In the genomic region with DNA sequence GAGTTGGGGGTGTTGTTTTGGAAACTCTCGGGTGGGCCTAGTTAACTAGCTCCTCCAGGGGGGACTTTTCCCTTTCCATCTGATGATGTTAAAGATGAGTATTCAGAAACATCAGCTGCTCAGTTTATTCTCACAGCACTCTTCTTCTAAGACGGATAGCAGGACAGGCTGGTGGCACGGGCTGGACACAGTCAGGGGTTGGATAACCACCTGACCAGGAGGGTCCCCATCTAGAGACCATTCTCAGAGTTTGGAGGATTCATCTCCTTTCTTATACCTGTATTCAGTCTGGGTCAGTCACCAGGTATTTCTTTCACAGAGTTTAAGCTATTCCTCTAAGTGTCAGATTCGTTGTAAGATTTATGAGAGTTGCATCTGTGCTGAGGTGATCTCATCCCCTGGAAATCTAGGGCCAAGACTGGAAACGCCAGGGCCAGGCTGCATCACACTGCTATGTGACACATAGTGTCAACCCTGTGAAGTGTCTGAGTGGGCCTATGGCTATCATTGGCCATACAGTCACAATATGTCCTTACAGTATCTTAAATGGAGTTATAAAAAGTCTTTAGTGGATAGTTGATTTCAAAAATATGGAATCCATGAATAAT, we compare ENCODE assay signal across 27 cellular contexts.
A peak's percentile ranks its signal among the peaks of the same experiment; 100 is the strongest.
DNase-seq lines count a peak whose midpoint lies in the region; ATAC-seq, FAIRE-seq and TF ChIP-seq lines count a peak whose summit lies in the region.
"Had no signal": no experiment of that assay in that cellular context is flagged by ENCODE, and none has a peak within 500 bp of the region (broad histone marks: within the 10 kb centered on the region; RNA-seq: fewer than 3 reads in every experiment).

No MANE protein-coding gene starts in this region.

- no peak for ATAC-seq in upper lobe of right lung
- ATAC-seq: activated CD8-positive, alpha-beta T cell treated with anti-CD3 and anti-CD28 coated beads, Interleukin-2, amount 10 ng/mL, durations not matched to agents 7 days and 5 days; HepG2; stimulated activated memory B cell treated with anti-CD40 and anti-IgM and Interleukin-4, amounts not matched to agents 10 μg/mL and 1 μg/mL and 100 μg/mL, for 72 hours; T-cell had no signal

- DNase-seq in SJCRH30 (peak; percentile 27 to 34), glomerular visceral epithelial cell (ENCODE audit: extremely low spot score) (peak; percentile 6), urothelium cell line (ENCODE audit: low spot score) (peak; percentile 56), amygdala (lab: John Stamatoyannopoulos, UW) (no peak), upper lobe of right lung (no peak), NCI-H510A treated with DMSO at 0.1 percent for 48 hours (lab: John Stamatoyannopoulos, UW) (no peak)
- DNase-seq: activated CD8-positive, alpha-beta T cell treated with anti-CD3 and anti-CD28 coated beads, Interleukin-2, amount 10 ng/mL, durations not matched to agents 7 days and 5 days; activated gamma-delta T cell; activated T-cell treated with anti-CD3 and anti-CD28 coated beads for 4 hours; CD4-positive, CD25-positive, alpha-beta regulatory T cell; head of caudate nucleus; NCI-H1092 treated with DMSO at 0.1 percent for 48 hours; NCI-H2081; OCI-M1; SHP77; stimulated activated CD4-positive, alpha-beta T cell treated with anti-CD3 and anti-CD28 coated beads, Interleukin-2, amount 100 ng/mL, for 48 hours; T-cell had no signal

- H3K36me3 ChIP-seq in HEK293 (ENCODE audit: control insufficient read depth in 2 of 2, insufficient read depth in 1 of 2, low read length in 2 of 2), result no peaks in the 10 kb centered on the region
- H3K36me3 ChIP-seq in SJCRH30, result no peaks in the 10 kb centered on the region
- no peaks in the 10 kb centered on the region for H3K36me3 ChIP-seq in upper lobe of right lung
- H3K36me3 ChIP-seq: HAP-1, neutrophil, suprapubic skin, vagina had no signal

- POLR2A ChIA-PET in HEK293 (lab: Yijun Ruan, JAX), result no interaction called here

- TF ChIP-seq CTCF in HEK293 (tag by site-specific recombination; IDR thresholded peaks at IDR 0.05) (no peak), upper lobe of right lung (IDR thresholded peaks at IDR 0.05) (no peak)

- H3K27me3 ChIP-seq in SJCRH30 (no peaks in the 10 kb centered on the region), upper lobe of right lung (no peaks in the 10 kb centered on the region)
- H3K27me3 ChIP-seq: neutrophil, suprapubic skin, vagina had no signal

- H3K27ac ChIP-seq in HEK293 (ENCODE audit: extremely low read depth, low read depth, low read length) (no peak overlapping the region), SJCRH30 (no peak overlapping the region), upper lobe of right lung (no peak overlapping the region)
- H3K27ac ChIP-seq: HL-60, neutrophil, suprapubic skin, vagina had no signal

- H3K4me3 ChIP-seq in HEK293 (ENCODE audit: low read depth, low read length) (no peak overlapping the region), SJCRH30 (no peak overlapping the region), upper lobe of right lung (no peak overlapping the region)
- H3K4me3 ChIP-seq: HAP-1, suprapubic skin, vagina had no signal

- CTCF ChIA-PET in HEK293 (lab: Yijun Ruan, JAX), result interaction anchor here (0.6 to 1.8 kb wide), 7 partner anchors 9 to 212 kb away, joined by 3 to 8 read pairs (median 4); no protein-coding TSS in a partner anchor

- intact Hi-C loops in upper lobe of right lung (cut with DNase I), result no loop called here

- H3K4me1 ChIP-seq in HEK293 (ENCODE audit: control insufficient read depth, insufficient read depth, low read length), result peaks cover 10% of the 10 kb centered on the region
- H3K4me1 ChIP-seq in SJCRH30, result peaks cover 8% of the 10 kb centered on the region; the same call in 1 of the 2 replicates
- no peaks in the 10 kb centered on the region for H3K4me1 ChIP-seq in upper lobe of right lung
- H3K4me1 ChIP-seq: HAP-1, vagina had no signal

- H3K9me3 ChIP-seq in HEK293 (ENCODE audit: control insufficient read depth, insufficient read depth, low read depth, low read length) (no peaks in the 10 kb centered on the region), SJCRH30 (replicated peaks) (no peaks in the 10 kb centered on the region), upper lobe of right lung (no peaks in the 10 kb centered on the region)
- H3K9me3 ChIP-seq: HAP-1, neutrophil, suprapubic skin, vagina had no signal

- FAIRE-seq in urothelium cell line (lab: Jason Lieb, UNC), result no peak
- FAIRE-seq: D721Med, endometrium, HepG2 had no signal

TF ChIP-seq in HEK293, 187 proteins besides CTCF, POLR2A, EP300 and RAD21:
- TF ChIP-seq ZNF146 (tag by site-specific recombination; IDR thresholded peaks at IDR 0.05) (no peak), MEIS1 (CRISPR knock-in tag; IDR thresholded peaks at IDR 0.05; ENCODE audit: borderline replicate concordance) (peak; percentile 97)
TF ChIP-seq in HEK293: peak in this region for 1.

Comparison
In these comparisons a context has a peak if more than half of its experiments do, and no peak if none do; other contexts are left out.
1. DNase-seq: peak in SJCRH30 (2 of 2), glomerular visceral epithelial cell (single experiment) and urothelium cell line (single experiment); none in amygdala (0 of 56), upper lobe of right lung (single experiment) and NCI-H510A treated with DMSO at 0.1 percent for 48 hours (single experiment).